ENCODE assay signal across 1 cellular context in genomic region chr17:39402279-39402889, GRCh38.
TF ChIP-seq lines count a peak whose summit lies in the region.

No MANE protein-coding gene starts in this region.

TF ChIP-seq in HepG2, 621 proteins besides CTCF, POLR2A, EP300 and RAD21 (continued from another document and continues in another):
- TF ChIP-seq MEIS1 (CRISPR knock-in tag; IDR thresholded peaks at IDR 0.05; ENCODE audit: borderline replicate concordance) (no peak), TGIF2 (CRISPR knock-in tag; IDR thresholded peaks at IDR 0.05) (peak; percentile 90; the same call in 1 of the 2 replicates), ZNF564 (CRISPR knock-in tag; IDR thresholded peaks at IDR 0.05) (no peak), CCAR2 (optimal IDR thresholded peaks at IDR 0.05; ENCODE audit: low read depth, low read length) (no peak), ZFP37 (CRISPR knock-in tag; IDR thresholded peaks at IDR 0.05; ENCODE audit: borderline replicate concordance) (0 out of 2 replicates have a peak, but pooled peaks have one; percentile 31), SATB2 (CRISPR knock-in tag; IDR thresholded peaks at IDR 0.05) (no peak), PHF8 (CRISPR knock-in tag; IDR thresholded peaks at IDR 0.05) (peak; percentile 42; the same call in 1 of the 2 replicates), ZBTB38 (CRISPR knock-in tag; IDR thresholded peaks at IDR 0.05) (no peak), CREM (IDR thresholded peaks at IDR 0.05) (peak; percentile 96), CREM (CRISPR knock-in tag; IDR thresholded peaks at IDR 0.05) (peak; percentile 68), ARNT2 (CRISPR knock-in tag; IDR thresholded peaks at IDR 0.05; ENCODE audit: low read depth) (peak; percentile 79), NBN (conservative IDR thresholded peaks at IDR 0.05) (no peak), MXD3 (CRISPR knock-in tag; IDR thresholded peaks at IDR 0.05) (peak; percentile 73; the same call in 1 of the 2 replicates), ZNF281 (CRISPR knock-in tag; IDR thresholded peaks at IDR 0.05; ENCODE audit: borderline replicate concordance) (peak; percentile 92), ZNF24 (IDR thresholded peaks at IDR 0.05) (no peak), ZSCAN22 (CRISPR knock-in tag; IDR thresholded peaks at IDR 0.05) (no peak), ZNF207 (IDR thresholded peaks at IDR 0.05; ENCODE audit: borderline replicate concordance) (no peak), RNF219 (CRISPR knock-in tag; IDR thresholded peaks at IDR 0.05) (no peak), ZNF574 (CRISPR knock-in tag; IDR thresholded peaks at IDR 0.05) (no peak; the same call in 1 of the 2 replicates), ZNF749 (CRISPR knock-in tag; IDR thresholded peaks at IDR 0.05; ENCODE audit: borderline replicate concordance) (no peak; the same call in 1 of the 2 replicates), HNF4G (IDR thresholded peaks at IDR 0.05; ENCODE audit: borderline replicate concordance, low read depth, low read length) (no peak), HNF4G (CRISPR knock-in tag; IDR thresholded peaks at IDR 0.05; ENCODE audit: borderline replicate concordance, low read depth) (no peak), ZNF205 (CRISPR knock-in tag; IDR thresholded peaks at IDR 0.05) (peak; percentile 74; the same call in 1 of the 2 replicates), NFKB2 (CRISPR knock-in tag; IDR thresholded peaks at IDR 0.05; ENCODE audit: borderline replicate concordance) (no peak), HINFP (CRISPR knock-in tag; IDR thresholded peaks at IDR 0.05; ENCODE audit: low read depth) (no peak), ZNF672 (CRISPR knock-in tag; IDR thresholded peaks at IDR 0.05) (no peak), PAX8 (CRISPR knock-in tag; IDR thresholded peaks at IDR 0.05; ENCODE audit: borderline replicate concordance) (no peak), FIP1L1 (IDR thresholded peaks at IDR 0.05; ENCODE audit: borderline replicate concordance, insufficient read depth, low read depth, low read length) (no peak), POLR2G (IDR thresholded peaks at IDR 0.05; ENCODE audit: low read depth, low read length) (peak; percentile 50; the same call in 1 of the 2 replicates), AKNA (CRISPR knock-in tag; IDR thresholded peaks at IDR 0.05; ENCODE audit: borderline replicate concordance) (no peak), PBX2 (CRISPR knock-in tag; IDR thresholded peaks at IDR 0.05) (no peak), ELF4 (CRISPR knock-in tag; IDR thresholded peaks at IDR 0.05; ENCODE audit: borderline replicate concordance) (no peak), ATAD3A (CRISPR knock-in tag; IDR thresholded peaks at IDR 0.05) (no peak), SAFB2 (CRISPR knock-in tag; IDR thresholded peaks at IDR 0.05; ENCODE audit: borderline replicate concordance, low read depth) (no peak), ZNF841 (CRISPR knock-in tag; IDR thresholded peaks at IDR 0.05; ENCODE audit: borderline replicate concordance) (no peak), ZNF543 (CRISPR knock-in tag; IDR thresholded peaks at IDR 0.05) (no peak), FOSL2 (CRISPR knock-in tag; IDR thresholded peaks at IDR 0.05) (peak; percentile 24; the same call in 1 of the 2 replicates), HMG20B (CRISPR knock-in tag; conservative IDR thresholded peaks at IDR 0.05) (no peak), ARID2 (CRISPR knock-in tag; IDR thresholded peaks at IDR 0.05; ENCODE audit: borderline replicate concordance) (no peak), NRL (CRISPR knock-in tag; IDR thresholded peaks at IDR 0.05; ENCODE audit: borderline replicate concordance) (no peak), HIVEP1 (CRISPR knock-in tag; IDR thresholded peaks at IDR 0.05) (no peak), STAG1 (CRISPR knock-in tag; IDR thresholded peaks at IDR 0.05) (no peak), GRHL1 (CRISPR knock-in tag; conservative IDR thresholded peaks at IDR 0.05) (no peak)
